In the genomic region with DNA sequence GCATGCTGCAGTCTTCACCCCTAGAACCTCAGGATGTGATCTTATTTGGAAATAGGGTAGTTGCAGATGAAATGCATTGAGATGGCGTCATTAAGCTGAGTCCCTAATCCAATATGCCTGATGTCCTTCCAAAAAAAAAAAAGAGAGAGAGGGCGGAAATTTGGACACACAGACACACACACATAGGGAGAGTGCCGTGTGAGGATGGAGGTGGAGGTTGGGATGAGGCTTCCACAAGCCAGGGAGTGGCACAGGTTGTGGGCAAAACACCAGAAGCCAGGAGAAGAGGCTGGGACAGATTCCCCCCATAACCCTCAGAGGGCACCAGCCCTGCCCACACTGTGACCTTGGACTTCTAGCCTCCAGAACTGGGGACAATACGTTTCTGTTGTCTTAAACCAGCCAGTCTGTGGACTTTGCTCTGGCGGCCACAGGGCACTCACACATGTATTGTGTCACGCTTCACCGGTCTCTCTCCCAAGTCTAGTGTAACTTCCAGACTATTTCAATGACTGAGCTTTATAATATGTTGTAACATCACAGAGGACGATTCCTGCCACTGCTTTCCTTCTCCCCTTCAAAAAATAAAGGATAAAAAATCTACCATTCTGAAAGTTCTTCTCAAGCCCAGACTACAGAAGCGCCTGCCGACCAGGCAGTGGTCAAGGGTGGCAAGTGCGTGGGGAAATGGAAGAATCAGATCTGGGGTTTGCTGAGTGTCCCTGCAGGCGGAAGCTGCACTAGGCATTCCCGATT, we compare ENCODE assay signal across 1 cellular context.
TF ChIP-seq lines count a peak whose summit lies in the region.

No MANE protein-coding gene starts in this region.

TF ChIP-seq in HepG2, 621 proteins besides CTCF, POLR2A, EP300 and RAD21 (continued from another document and continues in another):
- TF ChIP-seq, protein P1, sequence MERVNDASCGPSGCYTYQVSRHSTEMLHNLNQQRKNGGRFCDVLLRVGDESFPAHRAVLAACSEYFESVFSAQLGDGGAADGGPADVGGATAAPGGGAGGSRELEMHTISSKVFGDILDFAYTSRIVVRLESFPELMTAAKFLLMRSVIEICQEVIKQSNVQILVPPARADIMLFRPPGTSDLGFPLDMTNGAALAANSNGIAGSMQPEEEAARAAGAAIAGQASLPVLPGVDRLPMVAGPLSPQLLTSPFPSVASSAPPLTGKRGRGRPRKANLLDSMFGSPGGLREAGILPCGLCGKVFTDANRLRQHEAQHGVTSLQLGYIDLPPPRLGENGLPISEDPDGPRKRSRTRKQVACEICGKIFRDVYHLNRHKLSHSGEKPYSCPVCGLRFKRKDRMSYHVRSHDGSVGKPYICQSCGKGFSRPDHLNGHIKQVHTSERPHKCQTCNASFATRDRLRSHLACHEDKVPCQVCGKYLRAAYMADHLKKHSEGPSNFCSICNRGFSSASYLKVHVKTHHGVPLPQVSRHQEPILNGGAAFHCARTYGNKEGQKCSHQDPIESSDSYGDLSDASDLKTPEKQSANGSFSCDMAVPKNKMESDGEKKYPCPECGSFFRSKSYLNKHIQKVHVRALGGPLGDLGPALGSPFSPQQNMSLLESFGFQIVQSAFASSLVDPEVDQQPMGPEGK (CRISPR knock-in tag; IDR thresholded peaks at IDR 0.05), result 0 out of 2 replicates have a peak, but pooled peaks have one; percentile 32
- no peak for TF ChIP-seq THYN1 (CRISPR knock-in tag; IDR thresholded peaks at IDR 0.05; ENCODE audit: borderline replicate concordance, low read depth)
- no peak for TF ChIP-seq ZBTB20 (CRISPR knock-in tag; IDR thresholded peaks at IDR 0.05; ENCODE audit: borderline replicate concordance, low read depth)
- no peak for TF ChIP-seq ZNF446 (CRISPR knock-in tag; IDR thresholded peaks at IDR 0.05)
- TF ChIP-seq HOXA5 (CRISPR knock-in tag; IDR thresholded peaks at IDR 0.05), result no peak
- no peak for TF ChIP-seq CCDC6 (CRISPR knock-in tag; IDR thresholded peaks at IDR 0.05)
- TF ChIP-seq HNRNPUL1 (IDR thresholded peaks at IDR 0.05; ENCODE audit: low read depth, low read length), result no peak
- TF ChIP-seq, protein P2, sequence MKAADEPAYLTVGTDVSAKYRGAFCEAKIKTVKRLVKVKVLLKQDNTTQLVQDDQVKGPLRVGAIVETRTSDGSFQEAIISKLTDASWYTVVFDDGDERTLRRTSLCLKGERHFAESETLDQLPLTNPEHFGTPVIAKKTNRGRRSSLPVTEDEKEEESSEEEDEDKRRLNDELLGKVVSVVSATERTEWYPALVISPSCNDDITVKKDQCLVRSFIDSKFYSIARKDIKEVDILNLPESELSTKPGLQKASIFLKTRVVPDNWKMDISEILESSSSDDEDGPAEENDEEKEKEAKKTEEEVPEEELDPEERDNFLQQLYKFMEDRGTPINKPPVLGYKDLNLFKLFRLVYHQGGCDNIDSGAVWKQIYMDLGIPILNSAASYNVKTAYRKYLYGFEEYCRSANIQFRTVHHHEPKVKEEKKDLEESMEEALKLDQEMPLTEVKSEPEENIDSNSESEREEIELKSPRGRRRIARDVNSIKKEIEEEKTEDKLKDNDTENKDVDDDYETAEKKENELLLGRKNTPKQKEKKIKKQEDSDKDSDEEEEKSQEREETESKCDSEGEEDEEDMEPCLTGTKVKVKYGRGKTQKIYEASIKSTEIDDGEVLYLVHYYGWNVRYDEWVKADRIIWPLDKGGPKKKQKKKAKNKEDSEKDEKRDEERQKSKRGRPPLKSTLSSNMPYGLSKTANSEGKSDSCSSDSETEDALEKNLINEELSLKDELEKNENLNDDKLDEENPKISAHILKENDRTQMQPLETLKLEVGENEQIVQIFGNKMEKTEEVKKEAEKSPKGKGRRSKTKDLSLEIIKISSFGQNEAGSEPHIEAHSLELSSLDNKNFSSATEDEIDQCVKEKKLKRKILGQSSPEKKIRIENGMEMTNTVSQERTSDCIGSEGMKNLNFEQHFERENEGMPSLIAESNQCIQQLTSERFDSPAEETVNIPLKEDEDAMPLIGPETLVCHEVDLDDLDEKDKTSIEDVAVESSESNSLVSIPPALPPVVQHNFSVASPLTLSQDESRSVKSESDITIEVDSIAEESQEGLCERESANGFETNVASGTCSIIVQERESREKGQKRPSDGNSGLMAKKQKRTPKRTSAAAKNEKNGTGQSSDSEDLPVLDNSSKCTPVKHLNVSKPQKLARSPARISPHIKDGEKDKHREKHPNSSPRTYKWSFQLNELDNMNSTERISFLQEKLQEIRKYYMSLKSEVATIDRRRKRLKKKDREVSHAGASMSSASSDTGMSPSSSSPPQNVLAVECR (CRISPR knock-in tag; IDR thresholded peaks at IDR 0.05; ENCODE audit: borderline replicate concordance), result no peak; the same call in 1 of the 2 replicates
- TF ChIP-seq CREB1 (IDR thresholded peaks at IDR 0.05), result no peak
- TF ChIP-seq CREB1 (CRISPR knock-in tag; IDR thresholded peaks at IDR 0.05), result peak; percentile 41; the same call in 1 of the 2 replicates
- TF ChIP-seq, protein P3, sequence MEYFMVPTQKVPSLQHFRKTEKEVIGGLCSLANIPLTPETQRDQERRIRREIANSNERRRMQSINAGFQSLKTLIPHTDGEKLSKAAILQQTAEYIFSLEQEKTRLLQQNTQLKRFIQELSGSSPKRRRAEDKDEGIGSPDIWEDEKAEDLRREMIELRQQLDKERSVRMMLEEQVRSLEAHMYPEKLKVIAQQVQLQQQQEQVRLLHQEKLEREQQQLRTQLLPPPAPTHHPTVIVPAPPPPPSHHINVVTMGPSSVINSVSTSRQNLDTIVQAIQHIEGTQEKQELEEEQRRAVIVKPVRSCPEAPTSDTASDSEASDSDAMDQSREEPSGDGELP (IDR thresholded peaks at IDR 0.05; ENCODE audit: borderline replicate concordance, low read depth), result peak; percentile 75; the same call in 1 of the 2 replicates
- TF ChIP-seq ZBTB1 (CRISPR knock-in tag; IDR thresholded peaks at IDR 0.05; ENCODE audit: borderline replicate concordance), result no peak
- TF ChIP-seq, protein P4, sequence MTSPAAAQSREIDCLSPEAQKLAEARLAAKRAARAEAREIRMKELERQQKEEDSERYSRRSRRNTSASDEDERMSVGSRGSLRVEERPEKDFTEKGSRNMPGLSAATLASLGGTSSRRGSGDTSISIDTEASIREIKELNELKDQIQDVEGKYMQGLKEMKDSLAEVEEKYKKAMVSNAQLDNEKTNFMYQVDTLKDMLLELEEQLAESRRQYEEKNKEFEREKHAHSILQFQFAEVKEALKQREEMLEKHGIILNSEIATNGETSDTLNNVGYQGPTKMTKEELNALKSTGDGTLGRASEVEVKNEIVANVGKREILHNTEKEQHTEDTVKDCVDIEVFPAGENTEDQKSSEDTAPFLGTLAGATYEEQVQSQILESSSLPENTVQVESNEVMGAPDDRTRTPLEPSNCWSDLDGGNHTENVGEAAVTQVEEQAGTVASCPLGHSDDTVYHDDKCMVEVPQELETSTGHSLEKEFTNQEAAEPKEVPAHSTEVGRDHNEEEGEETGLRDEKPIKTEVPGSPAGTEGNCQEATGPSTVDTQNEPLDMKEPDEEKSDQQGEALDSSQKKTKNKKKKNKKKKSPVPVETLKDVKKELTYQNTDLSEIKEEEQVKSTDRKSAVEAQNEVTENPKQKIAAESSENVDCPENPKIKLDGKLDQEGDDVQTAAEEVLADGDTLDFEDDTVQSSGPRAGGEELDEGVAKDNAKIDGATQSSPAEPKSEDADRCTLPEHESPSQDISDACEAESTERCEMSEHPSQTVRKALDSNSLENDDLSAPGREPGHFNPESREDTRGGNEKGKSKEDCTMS (CRISPR knock-in tag; conservative IDR thresholded peaks at IDR 0.05), result no peak
- TF ChIP-seq, protein P5, sequence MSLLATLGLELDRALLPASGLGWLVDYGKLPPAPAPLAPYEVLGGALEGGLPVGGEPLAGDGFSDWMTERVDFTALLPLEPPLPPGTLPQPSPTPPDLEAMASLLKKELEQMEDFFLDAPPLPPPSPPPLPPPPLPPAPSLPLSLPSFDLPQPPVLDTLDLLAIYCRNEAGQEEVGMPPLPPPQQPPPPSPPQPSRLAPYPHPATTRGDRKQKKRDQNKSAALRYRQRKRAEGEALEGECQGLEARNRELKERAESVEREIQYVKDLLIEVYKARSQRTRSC (CRISPR knock-in tag; IDR thresholded peaks at IDR 0.05; ENCODE audit: low read depth), result no peak
- no peak for TF ChIP-seq HMG20B (CRISPR knock-in tag; conservative IDR thresholded peaks at IDR 0.05)
- TF ChIP-seq, protein P6, sequence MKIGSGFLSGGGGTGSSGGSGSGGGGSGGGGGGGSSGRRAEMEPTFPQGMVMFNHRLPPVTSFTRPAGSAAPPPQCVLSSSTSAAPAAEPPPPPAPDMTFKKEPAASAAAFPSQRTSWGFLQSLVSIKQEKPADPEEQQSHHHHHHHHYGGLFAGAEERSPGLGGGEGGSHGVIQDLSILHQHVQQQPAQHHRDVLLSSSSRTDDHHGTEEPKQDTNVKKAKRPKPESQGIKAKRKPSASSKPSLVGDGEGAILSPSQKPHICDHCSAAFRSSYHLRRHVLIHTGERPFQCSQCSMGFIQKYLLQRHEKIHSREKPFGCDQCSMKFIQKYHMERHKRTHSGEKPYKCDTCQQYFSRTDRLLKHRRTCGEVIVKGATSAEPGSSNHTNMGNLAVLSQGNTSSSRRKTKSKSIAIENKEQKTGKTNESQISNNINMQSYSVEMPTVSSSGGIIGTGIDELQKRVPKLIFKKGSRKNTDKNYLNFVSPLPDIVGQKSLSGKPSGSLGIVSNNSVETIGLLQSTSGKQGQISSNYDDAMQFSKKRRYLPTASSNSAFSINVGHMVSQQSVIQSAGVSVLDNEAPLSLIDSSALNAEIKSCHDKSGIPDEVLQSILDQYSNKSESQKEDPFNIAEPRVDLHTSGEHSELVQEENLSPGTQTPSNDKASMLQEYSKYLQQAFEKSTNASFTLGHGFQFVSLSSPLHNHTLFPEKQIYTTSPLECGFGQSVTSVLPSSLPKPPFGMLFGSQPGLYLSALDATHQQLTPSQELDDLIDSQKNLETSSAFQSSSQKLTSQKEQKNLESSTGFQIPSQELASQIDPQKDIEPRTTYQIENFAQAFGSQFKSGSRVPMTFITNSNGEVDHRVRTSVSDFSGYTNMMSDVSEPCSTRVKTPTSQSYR (CRISPR knock-in tag; IDR thresholded peaks at IDR 0.05; ENCODE audit: borderline replicate concordance), result peak; percentile 22; the same call in 1 of the 2 replicates
- TF ChIP-seq, protein P7, sequence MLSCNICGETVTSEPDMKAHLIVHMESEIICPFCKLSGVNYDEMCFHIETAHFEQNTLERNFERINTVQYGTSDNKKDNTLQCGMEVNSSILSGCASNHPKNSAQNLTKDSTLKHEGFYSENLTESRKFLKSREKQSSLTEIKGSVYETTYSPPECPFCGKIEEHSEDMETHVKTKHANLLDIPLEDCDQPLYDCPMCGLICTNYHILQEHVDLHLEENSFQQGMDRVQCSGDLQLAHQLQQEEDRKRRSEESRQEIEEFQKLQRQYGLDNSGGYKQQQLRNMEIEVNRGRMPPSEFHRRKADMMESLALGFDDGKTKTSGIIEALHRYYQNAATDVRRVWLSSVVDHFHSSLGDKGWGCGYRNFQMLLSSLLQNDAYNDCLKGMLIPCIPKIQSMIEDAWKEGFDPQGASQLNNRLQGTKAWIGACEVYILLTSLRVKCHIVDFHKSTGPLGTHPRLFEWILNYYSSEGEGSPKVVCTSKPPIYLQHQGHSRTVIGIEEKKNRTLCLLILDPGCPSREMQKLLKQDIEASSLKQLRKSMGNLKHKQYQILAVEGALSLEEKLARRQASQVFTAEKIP (CRISPR knock-in tag; IDR thresholded peaks at IDR 0.05; ENCODE audit: borderline replicate concordance), result no peak
- no peak for TF ChIP-seq CENPX (CRISPR knock-in tag; IDR thresholded peaks at IDR 0.05)
- TF ChIP-seq NRL (CRISPR knock-in tag; IDR thresholded peaks at IDR 0.05; ENCODE audit: borderline replicate concordance), result no peak
- TF ChIP-seq ZNF337 (CRISPR knock-in tag; IDR thresholded peaks at IDR 0.05; ENCODE audit: borderline replicate concordance, low read depth), result no peak
- no peak for TF ChIP-seq TARDBP (CRISPR knock-in tag; IDR thresholded peaks at IDR 0.05)
- TF ChIP-seq, protein P8, sequence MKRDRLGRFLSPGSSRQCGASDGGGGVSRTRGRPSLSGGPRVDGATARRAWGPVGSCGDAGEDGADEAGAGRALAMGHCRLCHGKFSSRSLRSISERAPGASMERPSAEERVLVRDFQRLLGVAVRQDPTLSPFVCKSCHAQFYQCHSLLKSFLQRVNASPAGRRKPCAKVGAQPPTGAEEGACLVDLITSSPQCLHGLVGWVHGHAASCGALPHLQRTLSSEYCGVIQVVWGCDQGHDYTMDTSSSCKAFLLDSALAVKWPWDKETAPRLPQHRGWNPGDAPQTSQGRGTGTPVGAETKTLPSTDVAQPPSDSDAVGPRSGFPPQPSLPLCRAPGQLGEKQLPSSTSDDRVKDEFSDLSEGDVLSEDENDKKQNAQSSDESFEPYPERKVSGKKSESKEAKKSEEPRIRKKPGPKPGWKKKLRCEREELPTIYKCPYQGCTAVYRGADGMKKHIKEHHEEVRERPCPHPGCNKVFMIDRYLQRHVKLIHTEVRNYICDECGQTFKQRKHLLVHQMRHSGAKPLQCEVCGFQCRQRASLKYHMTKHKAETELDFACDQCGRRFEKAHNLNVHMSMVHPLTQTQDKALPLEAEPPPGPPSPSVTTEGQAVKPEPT (CRISPR knock-in tag; IDR thresholded peaks at IDR 0.05; ENCODE audit: low read depth), result no peak
- peak; percentile 69; the same call in 1 of the 2 replicates for TF ChIP-seq BCL6 (CRISPR knock-in tag; IDR thresholded peaks at IDR 0.05)
- TF ChIP-seq ZFP36L1 (CRISPR knock-in tag; IDR thresholded peaks at IDR 0.05), result no peak
- TF ChIP-seq JDP2 (CRISPR knock-in tag; IDR thresholded peaks at IDR 0.05; ENCODE audit: borderline replicate concordance), result no peak
- no peak for TF ChIP-seq ZNF326 (CRISPR knock-in tag; IDR thresholded peaks at IDR 0.05; ENCODE audit: borderline replicate concordance)
- no peak; the same call in 1 of the 2 replicates for TF ChIP-seq FOXC1 (CRISPR knock-in tag; IDR thresholded peaks at IDR 0.05; ENCODE audit: borderline replicate concordance)
- no peak for TF ChIP-seq MAFG (CRISPR knock-in tag; IDR thresholded peaks at IDR 0.05)
- no peak for TF ChIP-seq ZFAT (CRISPR knock-in tag; conservative IDR thresholded peaks at IDR 0.05)
- TF ChIP-seq, protein P9, sequence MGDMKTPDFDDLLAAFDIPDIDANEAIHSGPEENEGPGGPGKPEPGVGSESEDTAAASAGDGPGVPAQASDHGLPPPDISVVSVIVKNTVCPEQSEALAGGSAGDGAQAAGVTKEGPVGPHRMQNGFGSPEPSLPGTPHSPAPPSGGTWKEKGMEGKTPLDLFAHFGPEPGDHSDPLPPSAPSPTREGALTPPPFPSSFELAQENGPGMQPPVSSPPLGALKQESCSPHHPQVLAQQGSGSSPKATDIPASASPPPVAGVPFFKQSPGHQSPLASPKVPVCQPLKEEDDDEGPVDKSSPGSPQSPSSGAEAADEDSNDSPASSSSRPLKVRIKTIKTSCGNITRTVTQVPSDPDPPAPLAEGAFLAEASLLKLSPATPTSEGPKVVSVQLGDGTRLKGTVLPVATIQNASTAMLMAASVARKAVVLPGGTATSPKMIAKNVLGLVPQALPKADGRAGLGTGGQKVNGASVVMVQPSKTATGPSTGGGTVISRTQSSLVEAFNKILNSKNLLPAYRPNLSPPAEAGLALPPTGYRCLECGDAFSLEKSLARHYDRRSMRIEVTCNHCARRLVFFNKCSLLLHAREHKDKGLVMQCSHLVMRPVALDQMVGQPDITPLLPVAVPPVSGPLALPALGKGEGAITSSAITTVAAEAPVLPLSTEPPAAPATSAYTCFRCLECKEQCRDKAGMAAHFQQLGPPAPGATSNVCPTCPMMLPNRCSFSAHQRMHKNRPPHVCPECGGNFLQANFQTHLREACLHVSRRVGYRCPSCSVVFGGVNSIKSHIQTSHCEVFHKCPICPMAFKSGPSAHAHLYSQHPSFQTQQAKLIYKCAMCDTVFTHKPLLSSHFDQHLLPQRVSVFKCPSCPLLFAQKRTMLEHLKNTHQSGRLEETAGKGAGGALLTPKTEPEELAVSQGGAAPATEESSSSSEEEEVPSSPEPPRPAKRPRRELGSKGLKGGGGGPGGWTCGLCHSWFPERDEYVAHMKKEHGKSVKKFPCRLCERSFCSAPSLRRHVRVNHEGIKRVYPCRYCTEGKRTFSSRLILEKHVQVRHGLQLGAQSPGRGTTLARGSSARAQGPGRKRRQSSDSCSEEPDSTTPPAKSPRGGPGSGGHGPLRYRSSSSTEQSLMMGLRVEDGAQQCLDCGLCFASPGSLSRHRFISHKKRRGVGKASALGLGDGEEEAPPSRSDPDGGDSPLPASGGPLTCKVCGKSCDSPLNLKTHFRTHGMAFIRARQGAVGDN (CRISPR knock-in tag; IDR thresholded peaks at IDR 0.05), result no peak
- no peak for TF ChIP-seq ZNF607 (CRISPR knock-in tag; IDR thresholded peaks at IDR 0.05; ENCODE audit: borderline replicate concordance)
